In the genomic region with DNA sequence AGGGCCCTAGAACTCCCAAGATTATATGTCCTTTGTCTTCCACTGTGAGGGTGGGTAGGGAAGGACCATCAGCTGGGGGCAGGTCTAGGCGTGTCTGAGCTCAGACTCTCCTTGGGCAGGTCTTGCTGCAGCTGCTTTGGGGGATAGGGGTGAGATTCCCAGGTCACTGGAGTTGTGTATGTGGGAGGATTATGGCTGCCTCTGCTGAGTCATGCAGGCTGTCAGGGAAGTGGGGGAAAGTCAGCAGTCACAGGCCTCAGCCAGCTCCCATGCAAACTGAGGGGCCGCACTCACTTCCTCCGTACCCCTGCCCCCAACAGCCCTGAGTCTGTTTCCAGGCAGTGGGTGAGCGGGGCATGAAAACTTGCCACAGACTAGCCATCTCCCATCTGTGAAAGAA, we compare ENCODE assay signal across 1 cellular context.
TF ChIP-seq lines count a peak whose summit lies in the region.

No MANE protein-coding gene starts in this region.

TF ChIP-seq in H1, 55 proteins besides CTCF, POLR2A, EP300 and RAD21 (continued from another document):
- TF ChIP-seq RNF2 (IDR thresholded peaks at IDR 0.05; ENCODE audit: borderline replicate concordance, low read depth, low read length, missing control alignments, poor library complexity, severe bottlenecking): no peak
- no peak for TF ChIP-seq SP2 (IDR thresholded peaks at IDR 0.05; ENCODE audit: low read length)
- no peak for TF ChIP-seq SP4 (IDR thresholded peaks at IDR 0.05; ENCODE audit: low read length)
- TF ChIP-seq POU5F1 (IDR thresholded peaks at IDR 0.05; ENCODE audit: low read depth, low read length): no peak
- no peak for TF ChIP-seq ATF3 (IDR thresholded peaks at IDR 0.05; ENCODE audit: insufficient read depth, low read depth, low read length)
- TF ChIP-seq SP1 (IDR thresholded peaks at IDR 0.05; ENCODE audit: low read depth, low read length): no peak
- no peak for TF ChIP-seq CHD1 (IDR thresholded peaks at IDR 0.05; ENCODE audit: low read depth, low read length)
- TF ChIP-seq ZNF274 (IDR thresholded peaks at IDR 0.05; ENCODE audit: borderline replicate concordance, extremely low read depth, low read length): no peak
- no peak for TF ChIP-seq TBP (IDR thresholded peaks at IDR 0.05; ENCODE audit: low read depth, low read length)
- TF ChIP-seq TEAD4 (IDR thresholded peaks at IDR 0.05; ENCODE audit: low read depth, low read length): no peak
